In the genomic region with DNA sequence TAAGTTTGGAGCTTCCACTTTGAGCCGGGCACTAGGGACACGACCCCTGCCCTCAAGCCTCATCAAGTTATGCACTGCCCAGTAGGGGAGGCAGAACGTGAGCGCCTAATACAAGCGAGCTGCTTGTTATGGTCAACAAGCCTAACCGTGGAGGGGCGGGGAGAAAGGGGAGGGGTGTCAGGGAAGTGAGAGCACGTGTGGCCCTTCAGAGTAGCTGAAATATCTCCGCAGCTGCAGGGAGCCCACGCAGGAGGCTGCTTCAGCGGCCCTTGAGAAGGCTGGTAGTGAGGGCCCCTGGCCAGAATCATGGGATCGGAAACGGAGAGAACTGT, we compare ENCODE assay signal across 8 cellular contexts. TPM values are rescaled to one million over a fixed set of nuclear protein-coding genes. Genes with fewer than 3 reads are reported as not detected.
DNase-seq lines count a peak whose midpoint lies in the region; ATAC-seq and TF ChIP-seq lines count a peak whose summit lies in the region.

No MANE protein-coding gene starts in this region.

- H3K36me3 ChIP-seq in BE2C = no peaks in the 10 kb centered on the region
- H3K36me3 ChIP-seq in OCI-LY7 (ENCODE audit: insufficient read depth, low read length) = peaks cover 33% of the 10 kb centered on the region
- H3K36me3 ChIP-seq in cardiac muscle cell = no peaks in the 10 kb centered on the region
- H3K36me3 ChIP-seq in parathyroid adenoma (ENCODE audit: control insufficient read depth, insufficient read depth, low read length) = no peaks in the 10 kb centered on the region

- TF ChIP-seq CTCF in BE2C (IDR thresholded peaks at IDR 0.05; ENCODE audit: low read depth, low read length) = peak; percentile 0; the same call in 1 of the 2 replicates
- peak; percentile 25; the same call in 1 of the 2 replicates for TF ChIP-seq CTCF in OCI-LY7 (conservative IDR thresholded peaks at IDR 0.05; ENCODE audit: low read length)
- TF ChIP-seq CTCF in cardiac muscle cell (IDR thresholded peaks at IDR 0.05; ENCODE audit: low read depth, low read length) = no peak
- no peak for TF ChIP-seq CTCF in parathyroid adenoma (IDR thresholded peaks at IDR 0.05)

- ATAC-seq in GM19035 (IDR thresholded peaks at IDR 0.05; ENCODE audit: unreplicated experiment) (peak; percentile 47), HG03342 (IDR thresholded peaks at IDR 0.05; ENCODE audit: unreplicated experiment) (peak; percentile 45)

- H3K4me1 Mint-ChIP-seq in activated naive CD4-positive, alpha-beta T cell treated with anti-CD3 and anti-CD28 coated beads, Interleukin-2, amount 50 U/mL, for 24 hours = peaks cover 32% of the 10 kb centered on the region

- peak overlapping the region; percentile 86 for H3K27ac Mint-ChIP-seq in activated naive CD4-positive, alpha-beta T cell treated with anti-CD3 and anti-CD28 coated beads, Interleukin-2, amount 50 U/mL, for 24 hours

- DNase-seq in BE2C (peak; percentile 54), OCI-LY7 (ENCODE audit: low spot score) (peak; percentile 92), cardiac muscle cell (ENCODE audit: low read depth in 1 of 2, low spot score in 1 of 2) (peak; percentile 57 to 78), dedifferentiated amniotic fluid mesenchymal stem cell (ENCODE audit: extremely low spot score) (no peak)

- H3K4me2 ChIP-seq in OCI-LY7 (ENCODE audit: low read length) (peak overlapping the region; percentile 95), parathyroid adenoma (ENCODE audit: low read length) (peak overlapping the region; percentile 94)

- no peaks in the 10 kb centered on the region for H3K9me3 Mint-ChIP-seq in activated naive CD4-positive, alpha-beta T cell treated with anti-CD3 and anti-CD28 coated beads, Interleukin-2, amount 50 U/mL, for 24 hours

- H3K27me3 ChIP-seq in BE2C (no peaks in the 10 kb centered on the region), cardiac muscle cell (peaks cover 11% of the 10 kb centered on the region), parathyroid adenoma (ENCODE audit: control insufficient read depth, insufficient read depth, low read length) (no peaks in the 10 kb centered on the region)

- peaks cover 13% of the 10 kb centered on the region for H3K36me3 Mint-ChIP-seq in activated naive CD4-positive, alpha-beta T cell treated with anti-CD3 and anti-CD28 coated beads, Interleukin-2, amount 50 U/mL, for 24 hours

- no peaks in the 10 kb centered on the region for H4K20me1 ChIP-seq in OCI-LY7 (ENCODE audit: insufficient read depth, low read length)

- no peak overlapping the region for H3K9ac ChIP-seq in parathyroid adenoma

- CTCF ChIA-PET in OCI-LY7 (lab: Charles Lee; ENCODE audit: unreplicated experiment) = interaction anchor here (0.5 to 3.8 kb wide), 9 partner anchors 18 to 250 kb away, joined by 3 to 41 read pairs (median 6); no protein-coding TSS in a partner anchor

- no peaks in the 10 kb centered on the region for H3K9me2 ChIP-seq in OCI-LY7 (ENCODE audit: insufficient read depth, low read length)

- intact Hi-C loops in OCI-LY7 (cut with micrococcal nuclease; ENCODE audit: unreplicated experiment) = loop anchor here (1.0 to 10.0 kb wide), 10 partner anchors 18 to 807 kb away; partner anchors contain the start of genes GMNN and TDP2

- H3K9me3 ChIP-seq in BE2C (peaks cover 4% of the 10 kb centered on the region), OCI-LY7 (ENCODE audit: low read length) (peaks cover 16% of the 10 kb centered on the region), cardiac muscle cell (ENCODE audit: low read depth) (no peaks in the 10 kb centered on the region), parathyroid adenoma (ENCODE audit: control insufficient read depth, low read length) (no peaks in the 10 kb centered on the region)

- H3K4me3 ChIP-seq in BE2C (ENCODE audit: low read depth, low read length) (peak overlapping the region; percentile 80), OCI-LY7 (ENCODE audit: low read depth, low read length, poor library complexity, severe bottlenecking) (peak overlapping the region; percentile 92), cardiac muscle cell (peak overlapping the region; percentile 66), parathyroid adenoma (ENCODE audit: low read depth, low read length) (peak overlapping the region; percentile 69)

- BruUV-seq in OCI-LY7 (replicated peaks; lab: Mats Ljungman, UMichigan) = no TSS peak

- POLR2A ChIA-PET in OCI-LY7 (lab: Charles Lee) = interaction anchor here (0.6 to 13.6 kb wide), 8 partner anchors 16 to 169 kb away, joined by 3 to 586 read pairs (median 3); partner anchors contain the start of gene KIAA0319

- H3K79me2 ChIP-seq in OCI-LY7 (ENCODE audit: insufficient read depth, low read depth, low read length) (peaks cover 53% of the 10 kb centered on the region), parathyroid adenoma (no peaks in the 10 kb centered on the region)

- H3K4me3 Mint-ChIP-seq in activated naive CD4-positive, alpha-beta T cell treated with anti-CD3 and anti-CD28 coated beads, Interleukin-2, amount 50 U/mL, for 24 hours = peak overlapping the region; percentile 88

- H3K27me3 Mint-ChIP-seq in activated naive CD4-positive, alpha-beta T cell treated with anti-CD3 and anti-CD28 coated beads, Interleukin-2, amount 50 U/mL, for 24 hours = no peaks in the 10 kb centered on the region

- peak overlapping the region; percentile 84 for H3K27ac ChIP-seq in OCI-LY7 (ENCODE audit: low read depth, low read length, poor library complexity, severe bottlenecking)
- H3K27ac ChIP-seq in cardiac muscle cell = peak overlapping the region; percentile 76
- H3K27ac ChIP-seq in parathyroid adenoma = peak overlapping the region; percentile 59

- H3K4me1 ChIP-seq in BE2C (no peaks in the 10 kb centered on the region), OCI-LY7 (ENCODE audit: insufficient read depth, low read length, poor library complexity, severe bottlenecking) (peaks cover 59% of the 10 kb centered on the region), cardiac muscle cell (ENCODE audit: low read depth) (peaks cover 5% of the 10 kb centered on the region), parathyroid adenoma (no peaks in the 10 kb centered on the region)

- H2AFZ ChIP-seq in OCI-LY7 (ENCODE audit: low read length) = peak overlapping the region; percentile 14; the same call in 1 of the 2 replicates
- peak overlapping the region; percentile 83 for H2AFZ ChIP-seq in parathyroid adenoma

RNA-seq across cellular contexts. Expression of gene ALDH5A1, which starts 0.7 kb away (rescaled TPM):
- polyA plus RNA-seq in BE2C (2012; ENCODE audit: insufficient read depth, insufficient read length, low read depth) = 3.3 TPM
- total RNA-seq in OCI-LY7 (2014; rRNA removed; shearing (Covaris generic)) = 180 and 199 TPM in 2 replicates
- 260 and 308 TPM in 2 replicates for total RNA-seq in OCI-LY7 (2022)
- total RNA-seq in cardiac muscle cell = 15.0 and 16.1 TPM in 2 replicates
- polyA plus RNA-seq in cardiac muscle cell = 10.4 and 21.6 TPM in 2 replicates

RNA-seq across cellular contexts. Expression of gene GPLD1, which starts 6.1 kb away (rescaled TPM):
- polyA plus RNA-seq in BE2C (2012; ENCODE audit: insufficient read depth, insufficient read length, low read depth) = 1.7 TPM
- total RNA-seq in OCI-LY7 (2014; rRNA removed; shearing (Covaris generic)) = 52.5 and 55.6 TPM in 2 replicates
- total RNA-seq in OCI-LY7 (2022) (60.7 and 73.7 TPM in 2 replicates), cardiac muscle cell (1.1 and 4.8 TPM in 2 replicates)
- 0.39 and 3.6 TPM in 2 replicates for polyA plus RNA-seq in cardiac muscle cell

Comparison
In these comparisons a context has a peak if more than half of its experiments do, and no peak if none do; other contexts are left out.
1. CTCF ChIP-seq: peak in BE2C (single experiment) and OCI-LY7 (single experiment); none in cardiac muscle cell (single experiment) and parathyroid adenoma (single experiment).
2. RNA of gene ALDH5A1, which starts 0.7 kb away (total RNA-seq): 180 to 308 TPM in OCI-LY7; 15.0 to 16.1 TPM in cardiac muscle cell; every median in the first group is over 10 times any median in the second.
3. Peak in every context shown above with its lines, with median percentiles within 50 percentile points of each other: H3K4me3 ChIP-seq and H3K27ac ChIP-seq.